ENCODE assay signal across 31 cellular contexts in the genomic region with DNA sequence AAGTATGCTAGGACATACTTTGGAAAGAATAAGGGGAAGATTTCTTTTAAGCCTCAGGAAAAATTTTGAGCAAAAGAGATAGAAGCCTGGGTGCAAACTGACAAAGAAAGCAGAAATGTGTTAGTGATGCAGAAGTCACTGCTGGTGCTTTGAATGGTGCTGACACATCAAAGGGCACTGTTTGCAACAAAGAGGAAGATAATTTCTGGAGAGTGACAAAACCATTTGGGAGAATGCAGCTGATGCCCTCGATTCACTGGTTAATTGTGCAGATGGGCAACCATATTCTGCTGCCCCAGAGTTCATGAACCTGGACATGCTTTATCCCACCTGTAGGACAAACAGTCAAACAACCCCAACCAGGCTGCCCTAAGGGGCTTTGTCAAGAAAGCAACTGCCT. TPM values are rescaled to one million over a fixed set of nuclear protein-coding genes. Genes with fewer than 3 reads are reported as not detected.
DNase-seq lines count a peak whose midpoint lies in the region; ATAC-seq, FAIRE-seq and TF ChIP-seq lines count a peak whose summit lies in the region.
"Had no signal": no experiment of that assay in that cellular context is flagged by ENCODE, and none has a peak within 500 bp of the region (broad histone marks: within the 10 kb centered on the region; RNA-seq: fewer than 3 reads in every experiment).

No MANE protein-coding gene starts in this region.

- H4K91ac ChIP-seq in IMR-90 (ENCODE audit: insufficient read depth, low read depth, low read length), result no peak overlapping the region

- H3K14ac ChIP-seq in IMR-90 (replicated peaks; ENCODE audit: low read depth, low read length), result no peak overlapping the region

- WGBS in IMR-90 (ENCODE audit: extremely low coverage in 2 of 2, insufficient read length in 1 of 2), 2 experiments, result no CpG with 5 or more reads among the region's 1 CpG
- 6% methylated on average over 1 of the region's 1 CpG for WGBS in K562 (ENCODE audit: insufficient coverage, low coverage, missing lambda C conversion rate)

- FAIRE-seq in K562 (lab: Jason Lieb, UNC), result no peak
- FAIRE-seq: A204.1, GM12891 had no signal

- peak overlapping the region; percentile 67 for H2AFZ ChIP-seq in IMR-90 (replicated peaks; ENCODE audit: low read length, poor library complexity)
- peak overlapping the region; percentile 35; the same call in 1 of the 2 replicates for H2AFZ ChIP-seq in K562 (ENCODE audit: low read depth, low read length)

- peaks cover 0 to 3% (median 0%) of the 10 kb centered on the region in 3 donors for H3K27me3 Mint-ChIP-seq in CD14-positive monocyte (ENCODE audit: low read depth in 3 of 3)
- no peaks in the 10 kb centered on the region for H3K27me3 Mint-ChIP-seq in effector memory CD8-positive, alpha-beta T cell
- no peaks in the 10 kb centered on the region for H3K27me3 Mint-ChIP-seq in naive thymus-derived CD8-positive, alpha-beta T cell

- H3K9me3 ChIP-seq in IMR-90 (ENCODE audit: control insufficient read depth, insufficient read depth, low read length) (no peaks in the 10 kb centered on the region), K562 (replicated peaks; ENCODE audit: control insufficient read depth, insufficient read depth, low read depth, low read length) (peaks cover 2% of the 10 kb centered on the region; the same call in 1 of the 2 replicates)
- H3K9me3 ChIP-seq: Peyer's patch, SJCRH30 had no signal

- H3K27ac ChIP-seq in IMR-90 (ENCODE audit: insufficient read depth, low read length) (no peak overlapping the region), K562 (ENCODE audit: extremely low read depth, low read depth, low read length) (no peak overlapping the region)
- H3K27ac ChIP-seq: Peyer's patch, SJCRH30 had no signal

- H2BK5ac ChIP-seq in IMR-90 (ENCODE audit: low read depth, low read length, poor library complexity, severe bottlenecking), result no peak overlapping the region

- H3K4me1 Mint-ChIP-seq in CD14-positive monocyte, result peaks cover 5% of the 10 kb centered on the region
- H3K4me1 Mint-ChIP-seq in effector memory CD8-positive, alpha-beta T cell (ENCODE audit: low read depth in 2 of 2), result no peaks in the 10 kb centered on the region
- H3K4me1 Mint-ChIP-seq in naive thymus-derived CD8-positive, alpha-beta T cell, result no peaks in the 10 kb centered on the region

- DNase-seq in CD14-positive monocyte (ENCODE audit: low spot score) (no peak), IMR-90 (no peak), NOMO-1 treated with DMSO at 0.1 percent for 48 hours (lab: John Stamatoyannopoulos, UW; ENCODE audit: unreplicated experiment) (peak; percentile 66), K562 (ENCODE audit: extremely low read depth in 1 of 4, low spot score in 3 of 4) (no peak), foreskin melanocyte (no peak)
- DNase-seq in effector memory CD8-positive, alpha-beta T cell, result no peak
- no peak for DNase-seq in naive thymus-derived CD8-positive, alpha-beta T cell
- DNase-seq: Calu3; DMS79 treated with DMSO at 0.1 percent for 48 hours; GF-D8; GOT3; HCEC 1CT; KG1; MM.1S; NCI-H1105 treated with DMSO at 0.1 percent for 48 hours; NCI-H146; NCI-H1930; NCI-H2107; NCI-H446; NCI-H524 treated with DMSO at 0.1 percent for 48 hours; NCI-H82; NK-92 treated with Interleukin-12 subunit alpha and Interleukin-12 subunit beta, amount 100 ng/mL, for 24 hours; OCI-M1; Peyer's patch; SJCRH30; T-helper 2 cell had no signal

- no peak overlapping the region for H3K56ac ChIP-seq in IMR-90 (ENCODE audit: extremely low read depth, insufficient read depth, low read length)

- no peaks in the 10 kb centered on the region for H3K36me3 Mint-ChIP-seq in CD14-positive monocyte
- no peaks in the 10 kb centered on the region for H3K36me3 Mint-ChIP-seq in effector memory CD8-positive, alpha-beta T cell (ENCODE audit: insufficient read depth)
- no peaks in the 10 kb centered on the region for H3K36me3 Mint-ChIP-seq in naive thymus-derived CD8-positive, alpha-beta T cell

- no peak for TF ChIP-seq POLR2A in IMR-90 (IDR thresholded peaks at IDR 0.05; ENCODE audit: low read depth, low read length)
- TF ChIP-seq POLR2A in K562 (conservative IDR thresholded peaks at IDR 0.05), result no peak

- CTCF ChIA-PET in IMR-90 (lab: Yijun Ruan, JAX) (no interaction called here), K562 (lab: Yijun Ruan, JAX; ENCODE audit: low intra/inter-chr PET ratio) (no interaction called here)

- BruUV-seq in IMR-90 (replicated peaks; lab: Mats Ljungman, UMichigan) (no TSS peak), K562 (replicated peaks; lab: Mats Ljungman, UMichigan) (no TSS peak)

- TF ChIP-seq CTCF in CD14-positive monocyte (IDR thresholded peaks at IDR 0.05), result no peak
- TF ChIP-seq CTCF in IMR-90 (conservative IDR thresholded peaks at IDR 0.05; ENCODE audit: low read depth, low read length), result no peak
- no peak for TF ChIP-seq CTCF in K562 (IDR thresholded peaks at IDR 0.05 in 2 of 3, conservative IDR thresholded peaks at IDR 0.05 in 1 of 3; ENCODE audit: insufficient read depth in 2 of 3, low read depth in 1 of 3, low read length in 3 of 3)

- no peak overlapping the region for H3K4me2 ChIP-seq in IMR-90 (ENCODE audit: low read depth, low read length)
- no peak overlapping the region for H3K4me2 ChIP-seq in K562 (ENCODE audit: insufficient read depth, low read length)

- H3K36me3 ChIP-seq in IMR-90 (ENCODE audit: control insufficient read depth, insufficient read depth, low read length) (no peaks in the 10 kb centered on the region), K562 (ENCODE audit: control insufficient read depth, insufficient read depth, low read length) (no peaks in the 10 kb centered on the region)
- H3K36me3 ChIP-seq: BLaER1 treated with 17β-estradiol and CSF1 and Interleukin-3, amounts not matched to agents 10 nM and 100 nM; Peyer's patch; SJCRH30 had no signal

- no peak overlapping the region for H2BK20ac ChIP-seq in IMR-90 (ENCODE audit: low read depth, low read length)

- no peak overlapping the region for H2AK9ac ChIP-seq in IMR-90 (replicated peaks; ENCODE audit: low read depth, low read length, poor library complexity)

- no peak overlapping the region for H2BK15ac ChIP-seq in IMR-90 (ENCODE audit: low read depth, low read length)

- H4K8ac ChIP-seq in IMR-90 (ENCODE audit: low read depth in 2 of 2, low read length in 2 of 2), result no peak overlapping the region

- no peak overlapping the region for H2BK120ac ChIP-seq in IMR-90 (ENCODE audit: low read depth, low read length)

- H3K9ac ChIP-seq in IMR-90 (ENCODE audit: low read depth, low read length) (no peak overlapping the region), K562 (ENCODE audit: insufficient read depth in 1 of 2, low read depth in 2 of 2, low read length in 2 of 2) (no peak overlapping the region)
- H3K9ac ChIP-seq: BLaER1 treated with 17β-estradiol and CSF1 and Interleukin-3, amounts not matched to agents 10 nM and 100 nM had no signal

- no peak overlapping the region for H3K4me3 ChIP-seq in IMR-90 (ENCODE audit: insufficient read depth, low read depth, low read length)
- H3K4me3 ChIP-seq in K562, result no peak overlapping the region
- H3K4me3 ChIP-seq: BLaER1 treated with 17β-estradiol and CSF1 and Interleukin-3, amounts not matched to agents 10 nM and 100 nM; Peyer's patch; SJCRH30 had no signal

- no peaks in the 10 kb centered on the region for H3K27me3 ChIP-seq in IMR-90 (ENCODE audit: control insufficient read depth, insufficient read depth, low read length)
- H3K27me3 ChIP-seq in K562 (ENCODE audit: control insufficient read depth in 2 of 2, insufficient read depth in 2 of 2, low read length in 2 of 2), result no peaks in the 10 kb centered on the region
- H3K27me3 ChIP-seq: BLaER1 treated with 17β-estradiol and CSF1 and Interleukin-3, amounts not matched to agents 10 nM and 100 nM; Peyer's patch; SJCRH30 had no signal

- POLR2A ChIA-PET in IMR-90 (lab: Charles Lee; ENCODE audit: unreplicated experiment) (no interaction called here), K562 (lab: Yijun Ruan, JAX) (interaction anchor here (1.2 kb wide), 1 partner anchor 9 kb away, joined by 4 read pairs; no protein-coding TSS in a partner anchor)
- POLR2A ChIA-PET in naive thymus-derived CD8-positive, alpha-beta T cell (lab: Charles Lee), result no interaction called here

- H3K4me3 Mint-ChIP-seq in CD14-positive monocyte, result no peak overlapping the region
- H3K4me3 Mint-ChIP-seq in effector memory CD8-positive, alpha-beta T cell, result no peak overlapping the region
- no peak overlapping the region for H3K4me3 Mint-ChIP-seq in naive thymus-derived CD8-positive, alpha-beta T cell

- H3K4me1 ChIP-seq in IMR-90 (ENCODE audit: control insufficient read depth, insufficient read depth, low read length), result peaks cover 3% of the 10 kb centered on the region; the same call in 1 of the 2 replicates
- no peaks in the 10 kb centered on the region for H3K4me1 ChIP-seq in K562 (replicated peaks in 1 of 2; ENCODE audit: control insufficient read depth in 2 of 2, insufficient read depth in 2 of 2, low read length in 2 of 2)
- H3K4me1 ChIP-seq: Peyer's patch, SJCRH30 had no signal

- no peak for TF ChIP-seq EP300 in K562 (IDR thresholded peaks at IDR 0.05; ENCODE audit: low read length)

- H3K27ac Mint-ChIP-seq in CD14-positive monocyte, result peak overlapping the region in 4 of 7 donors; percentile 18 to 80 (median 62)
- H3K27ac Mint-ChIP-seq in effector memory CD8-positive, alpha-beta T cell, result no peak overlapping the region
- no peak overlapping the region for H3K27ac Mint-ChIP-seq in naive thymus-derived CD8-positive, alpha-beta T cell

- H3K9me1 ChIP-seq in IMR-90 (ENCODE audit: insufficient read depth, low read length) (no peaks in the 10 kb centered on the region), K562 (ENCODE audit: control insufficient read depth, insufficient read depth, low read length) (no peaks in the 10 kb centered on the region)

- no peak for ATAC-seq in IMR-90 (ENCODE audit: low read depth)
- no peak for ATAC-seq in K562
- ATAC-seq in effector memory CD8-positive, alpha-beta T cell (replicated peaks), result no peak
- no peak for ATAC-seq in naive thymus-derived CD8-positive, alpha-beta T cell
- ATAC-seq in GM19035 (IDR thresholded peaks at IDR 0.05; ENCODE audit: unreplicated experiment), result no peak
- ATAC-seq: SK-N-SH treated with all-trans-retinoic acid at 6 μM for 48 hours had no signal

- H3K9me3 Mint-ChIP-seq in CD14-positive monocyte, result peaks cover 0 to 5% (median 2%) of the 10 kb centered on the region in 7 donors
- no peaks in the 10 kb centered on the region for H3K9me3 Mint-ChIP-seq in effector memory CD8-positive, alpha-beta T cell
- peaks cover 0 to 9% (median 0%) of the 10 kb centered on the region in 9 donors for H3K9me3 Mint-ChIP-seq in naive thymus-derived CD8-positive, alpha-beta T cell

- in situ Hi-C loops in IMR-90 (cut with MboI; ENCODE audit: low sequenced_read_pairs), result loop anchor here (25.0 kb wide), 1 partner anchor 611 kb away; no protein-coding TSS in a partner anchor
- in situ Hi-C loops in K562 (cut with MboI), result no loop called here

- no peaks in the 10 kb centered on the region for H3K79me1 ChIP-seq in IMR-90 (ENCODE audit: low read depth in 1 of 2, low read length in 2 of 2)

- no peak overlapping the region; the same call in 1 of the 2 replicates for H2AK5ac ChIP-seq in IMR-90 (ENCODE audit: low read depth, low read length)

- no peaks in the 10 kb centered on the region for H4K20me1 ChIP-seq in IMR-90 (ENCODE audit: insufficient read depth, low read length)
- no peaks in the 10 kb centered on the region for H4K20me1 ChIP-seq in K562 (replicated peaks; ENCODE audit: control insufficient read depth, insufficient read depth, low read length)
- H4K20me1 ChIP-seq: BLaER1 treated with 17β-estradiol and CSF1 and Interleukin-3, amounts not matched to agents 10 nM and 100 nM had no signal

- H3K23ac ChIP-seq in IMR-90 (ENCODE audit: low read depth, low read length), result no peak overlapping the region

- no peak overlapping the region for H4K5ac ChIP-seq in IMR-90 (ENCODE audit: low read depth, low read length)

- H3K79me2 ChIP-seq in K562 (ENCODE audit: control insufficient read depth, insufficient read depth, low read length), result no peaks in the 10 kb centered on the region

- TF ChIP-seq RAD21 in IMR-90 (IDR thresholded peaks at IDR 0.05; ENCODE audit: low read length), result no peak
- no peak for TF ChIP-seq RAD21 in K562 (CRISPR knock-in tag; conservative IDR thresholded peaks at IDR 0.05 in 1 of 2, IDR thresholded peaks at IDR 0.05 in 1 of 2)

- dilution Hi-C loops in IMR-90 (cut with HindIII; ENCODE audit: low sequenced_read_pairs, unreplicated experiment), result no loop called here

- intact Hi-C loops in CD14-positive monocyte (cut with micrococcal nuclease), result no loop called here
- intact Hi-C loops in IMR-90 (cut with micrococcal nuclease), result no loop called here
- intact Hi-C loops in K562 (cut with micrococcal nuclease), result no loop called here

- H3K4ac ChIP-seq in IMR-90 (ENCODE audit: low read depth, low read length), result no peak overlapping the region

- H3K18ac ChIP-seq in IMR-90 (ENCODE audit: low read depth, low read length), result no peak overlapping the region

RNA-seq across cellular contexts. Expression of a gene that starts 11.0 kb away (rescaled TPM):
- polyA plus RNA-seq in CD14-positive monocyte (10 to 100 TPM; 24.7 to 35.5 TPM), IMR-90 (2012; rRNA removed) (6.1 and 6.6 TPM in 2 replicates), K562 (2011; rRNA removed) (11.3 and 13.9 TPM in 2 replicates), K562 (2014; fragmentation: Illumina TruSeq; extraction: Trizol) (9.4 and 9.8 TPM in 2 replicates), K562 (2014; fragmentation: Nextera tagmentation; extraction: Ambion mirVana) (10 to 100 TPM; 14.1 to 31.2 TPM), K562 (2014; rRNA removed) (12.3 and 12.9 TPM in 2 replicates)
- total RNA-seq in IMR-90 (2012; rRNA removed) (12.4 and 18.1 TPM in 2 replicates), K562 (2014; rRNA removed) (24.1 and 26.0 TPM in 2 replicates), K562 (2014; rRNA removed; fragmentation: Illumina TruSeq; extraction: Trizol) (15.8 and 18.9 TPM in 2 replicates), K562 (2015; rRNA removed; fragmentation: Illumina TruSeq; extraction: Trizol) (17.2 and 17.6 TPM in 2 replicates), K562 (2021) (27.9 and 30.0 TPM in 2 replicates)
- 6.3 and 6.4 TPM in 2 replicates for polyA plus RNA-seq in IMR-90 (2012; cell fraction: cytosol; rRNA removed)
- 2.0 and 2.1 TPM in 2 replicates for polyA plus RNA-seq in IMR-90 (2012; cell fraction: nucleus; rRNA removed; ENCODE audit: low replicate concordance)
- total RNA-seq in K562 (2011; cell fraction: chromatin; rRNA removed; ENCODE audit: low replicate concordance), result 16.2 and 18.9 TPM in 2 replicates
- 17.4 and 18.3 TPM in 2 replicates for total RNA-seq in K562 (2011; cell fraction: nucleolus; rRNA removed)
- 24.3 and 34.3 TPM in 2 replicates for total RNA-seq in K562 (2011; cell fraction: nucleoplasm; rRNA removed)
- polyA plus RNA-seq in K562 (2011; cell fraction: cytosol; rRNA removed), result 14.5 and 18.0 TPM in 2 replicates
- polyA plus RNA-seq in K562 (2011; cell fraction: nucleus; rRNA removed), result 9.8 and 12.2 TPM in 2 replicates
- 9.2 and 15.0 TPM in 2 replicates for polyA plus RNA-seq in K562 (2012)
- polyA minus RNA-seq in K562 (2011; rRNA and poly(A)+ RNA removed), result 25.3 and 30.5 TPM in 2 replicates
- polyA minus RNA-seq in K562 (2011; cell fraction: cytosol; rRNA and poly(A)+ RNA removed), result 33.8 and 35.9 TPM in 2 replicates
- 19.1 and 28.9 TPM in 2 replicates for polyA minus RNA-seq in K562 (2011; cell fraction: nucleus; rRNA and poly(A)+ RNA removed)
- 10 to 100 TPM; 24.8 to 26.0 TPM for total RNA-seq in naive thymus-derived CD8-positive, alpha-beta T cell
- 10 to 100 TPM; 11.5 to 13.3 (median 11.9) TPM for polyA plus RNA-seq in naive thymus-derived CD8-positive, alpha-beta T cell

Comparison
In these comparisons a context has a peak if more than half of its experiments do, and no peak if none do; other contexts are left out.
1. H3K27ac Mint-ChIP-seq: peak in CD14-positive monocyte (4 of 7); none in effector memory CD8-positive, alpha-beta T cell (0 of 2) and naive thymus-derived CD8-positive, alpha-beta T cell (0 of 10).